ENCODE assay signal across 8 cellular contexts in the genomic region with DNA sequence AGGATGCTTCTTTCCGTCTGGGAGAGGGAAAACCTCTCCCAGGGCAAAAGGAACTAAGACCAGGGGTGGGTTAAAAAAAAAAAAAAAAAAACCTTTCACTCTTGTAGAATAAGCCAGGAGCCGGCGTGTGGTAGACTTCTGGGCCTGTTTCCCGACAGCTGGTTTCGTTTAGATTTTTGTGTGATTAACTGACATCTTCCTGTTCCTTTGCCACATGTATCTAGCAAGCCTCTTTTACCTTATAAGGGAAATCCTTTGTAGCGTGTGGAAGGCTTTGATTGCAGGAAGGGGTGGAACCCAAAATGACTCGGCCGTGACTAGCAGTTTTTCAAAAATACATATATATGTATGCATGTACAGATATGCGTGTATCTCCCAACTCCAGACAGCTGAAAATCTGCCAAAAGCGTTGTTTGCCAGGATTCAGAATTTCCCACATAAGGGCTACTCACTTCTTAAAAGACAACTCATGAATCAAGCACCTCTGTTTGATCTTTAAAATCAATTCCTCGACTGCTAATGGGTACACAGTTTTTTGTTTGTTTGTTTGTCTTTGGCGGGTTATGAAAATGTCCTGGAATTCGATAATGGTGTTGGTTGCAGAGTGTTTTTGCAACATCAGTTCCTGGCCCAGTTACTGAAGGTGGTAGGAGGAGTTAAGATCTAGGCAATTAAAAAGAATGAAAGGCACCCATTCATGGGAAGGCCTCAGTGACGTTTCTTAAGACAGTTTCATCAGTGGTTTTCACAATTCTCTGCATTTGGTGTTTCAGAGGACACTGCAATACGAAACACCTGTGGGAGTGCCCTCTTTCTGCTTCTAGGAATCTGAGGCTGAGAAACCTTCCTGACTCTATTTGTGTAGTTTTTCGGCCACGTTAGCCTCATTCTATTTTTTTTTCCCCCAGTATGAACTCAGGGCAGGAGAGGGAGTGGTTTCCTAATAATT. TPM values are rescaled to one million over a fixed set of nuclear protein-coding genes. Genes with fewer than 3 reads are reported as not detected.
DNase-seq lines count a peak whose midpoint lies in the region; ATAC-seq and TF ChIP-seq lines count a peak whose summit lies in the region.

No MANE protein-coding gene starts in this region.

- H3K27me3 ChIP-seq in Peyer's patch (no peaks in the 10 kb centered on the region), neuron (ENCODE audit: insufficient read depth, low read length) (no peaks in the 10 kb centered on the region), upper lobe of right lung (no peaks in the 10 kb centered on the region)

- H3K9me3 ChIP-seq in Peyer's patch (no peaks in the 10 kb centered on the region), neuron (ENCODE audit: low read length) (no peaks in the 10 kb centered on the region), upper lobe of right lung (no peaks in the 10 kb centered on the region)

- H3K27ac ChIP-seq in Peyer's patch: peak overlapping the region; percentile 95 to 100 (median 99)
- peak overlapping the region; percentile 97 for H3K27ac ChIP-seq in upper lobe of right lung

- DNase-seq in GM13977 (ENCODE audit: low spot score) (peak; percentile 82), Peyer's patch (peak in 2 of 3 donors; percentile 82 to 92), fibroblast of the conjunctiva (ENCODE audit: low read depth) (peak; percentile 98), upper lobe of right lung (peak; percentile 60), NCI-H2107 treated with DMSO at 0.1 percent for 48 hours (lab: John Stamatoyannopoulos, UW; ENCODE audit: unreplicated experiment) (no peak)
- peak; percentile 77 for DNase-seq in activated T-helper 2 cell treated with anti-CD3 and anti-CD28 coated beads, Interferon-gamma antibody, Interleukin-2, Interleukin-4, amounts not matched to agents 10 μg/mL and 5 μg/mL and 100 μg/mL, durations not matched to agents 14 hours and 24 hours and 36 hours (ENCODE audit: low spot score)

- peaks cover 69% of the 10 kb centered on the region for H3K36me3 Mint-ChIP-seq in activated T-helper 2 cell treated with anti-CD3 and anti-CD28 coated beads, Interferon-gamma antibody, Interleukin-2, Interleukin-4, amounts not matched to agents 10 μg/mL and 5 μg/mL and 100 μg/mL, durations not matched to agents 14 hours and 24 hours and 36 hours (ENCODE audit: low read depth)

- TF ChIP-seq CTCF in GM13977 (IDR thresholded peaks at IDR 0.05; ENCODE audit: extremely low read depth, insufficient read depth, missing control alignments) (no peak), Peyer's patch (IDR thresholded peaks at IDR 0.05) (no peak), upper lobe of right lung (IDR thresholded peaks at IDR 0.05) (no peak)

- H3K4me3 ChIP-seq in Peyer's patch: peak overlapping the region; percentile 90 to 100 (median 94)
- peak overlapping the region; percentile 56 for H3K4me3 ChIP-seq in neuron (ENCODE audit: low read length)
- peak overlapping the region; percentile 93 for H3K4me3 ChIP-seq in upper lobe of right lung

- H3K4me1 Mint-ChIP-seq in activated T-helper 2 cell treated with anti-CD3 and anti-CD28 coated beads, Interferon-gamma antibody, Interleukin-2, Interleukin-4, amounts not matched to agents 10 μg/mL and 5 μg/mL and 100 μg/mL, durations not matched to agents 14 hours and 24 hours and 36 hours (ENCODE audit: low read depth): peaks cover 56% of the 10 kb centered on the region

- H3K4me1 ChIP-seq in Peyer's patch: peaks cover 0 to 54% (median 22%) of the 10 kb centered on the region in 4 donors
- peaks cover 17% of the 10 kb centered on the region for H3K4me1 ChIP-seq in neuron (ENCODE audit: insufficient read depth, low read length)
- peaks cover 54% of the 10 kb centered on the region for H3K4me1 ChIP-seq in upper lobe of right lung

- in situ Hi-C loops in GM13977 (cut with MboI; ENCODE audit: low pct_unique_long_range_greater_than_20kb, low sequenced_read_pairs, unreplicated experiment): no loop called here

- H3K9me3 Mint-ChIP-seq in activated T-helper 2 cell treated with anti-CD3 and anti-CD28 coated beads, Interferon-gamma antibody, Interleukin-2, Interleukin-4, amounts not matched to agents 10 μg/mL and 5 μg/mL and 100 μg/mL, durations not matched to agents 14 hours and 24 hours and 36 hours: no peaks in the 10 kb centered on the region

- peak overlapping the region; percentile 95 for H3K4me3 Mint-ChIP-seq in activated T-helper 2 cell treated with anti-CD3 and anti-CD28 coated beads, Interferon-gamma antibody, Interleukin-2, Interleukin-4, amounts not matched to agents 10 μg/mL and 5 μg/mL and 100 μg/mL, durations not matched to agents 14 hours and 24 hours and 36 hours (ENCODE audit: low read depth)

- ATAC-seq in HG03175 (IDR thresholded peaks at IDR 0.05; ENCODE audit: unreplicated experiment): peak; percentile 36
- ATAC-seq in upper lobe of right lung: peak; percentile 18

- H3K27ac Mint-ChIP-seq in activated T-helper 2 cell treated with anti-CD3 and anti-CD28 coated beads, Interferon-gamma antibody, Interleukin-2, Interleukin-4, amounts not matched to agents 10 μg/mL and 5 μg/mL and 100 μg/mL, durations not matched to agents 14 hours and 24 hours and 36 hours: peak overlapping the region; percentile 96

- TF ChIP-seq POLR2A in Peyer's patch (IDR thresholded peaks at IDR 0.05): peak in 1 of 2 donors; percentile 52

- H3K27me3 Mint-ChIP-seq in activated T-helper 2 cell treated with anti-CD3 and anti-CD28 coated beads, Interferon-gamma antibody, Interleukin-2, Interleukin-4, amounts not matched to agents 10 μg/mL and 5 μg/mL and 100 μg/mL, durations not matched to agents 14 hours and 24 hours and 36 hours (ENCODE audit: low read depth): no peaks in the 10 kb centered on the region

- intact Hi-C loops in activated T-helper 2 cell treated with anti-CD3 and anti-CD28 coated beads, Interferon-gamma antibody, Interleukin-2, Interleukin-4, amounts not matched to agents 10 μg/mL and 5 μg/mL and 100 μg/mL, durations not matched to agents 14 hours and 24 hours and 36 hours (cut with micrococcal nuclease): loop anchor here (1.0 to 10.0 kb wide), 8 partner anchors 9 to 614 kb away; a partner anchor contains a TSS
- intact Hi-C loops in upper lobe of right lung (cut with DNase I): no loop called here

- no peak overlapping the region for H2AFZ ChIP-seq in neuron (ENCODE audit: low read depth, low read length)

- H3K36me3 ChIP-seq in Peyer's patch: peaks cover 0 to 27% (median 0%) of the 10 kb centered on the region in 3 donors
- peaks cover 25% of the 10 kb centered on the region for H3K36me3 ChIP-seq in neuron (ENCODE audit: insufficient read depth, low read length)
- H3K36me3 ChIP-seq in upper lobe of right lung: peaks cover 34% of the 10 kb centered on the region

RNA-seq across cellular contexts. Expression of a gene that starts 2.7 kb away (rescaled TPM):
- 100 to 1,000 TPM; 125 to 423 (median 139) TPM for total RNA-seq in Peyer's patch
- total RNA-seq in activated T-helper 2 cell treated with anti-CD3 and anti-CD28 coated beads, Interferon-gamma antibody, Interleukin-2, Interleukin-4, amounts not matched to agents 10 μg/mL and 5 μg/mL and 100 μg/mL, durations not matched to agents 14 hours and 24 hours and 36 hours: 507 and 520 TPM in 2 replicates
- total RNA-seq in upper lobe of right lung: 386 TPM

RNA-seq across cellular contexts. Expression of a gene that starts 32.7 kb away (rescaled TPM):
- total RNA-seq in Peyer's patch: 100 to 1,000 TPM in 2 of 4 donors, 10 to 100 TPM in 2; 53.6 to 138 (median 113) TPM
- 256 and 261 TPM in 2 replicates for total RNA-seq in activated T-helper 2 cell treated with anti-CD3 and anti-CD28 coated beads, Interferon-gamma antibody, Interleukin-2, Interleukin-4, amounts not matched to agents 10 μg/mL and 5 μg/mL and 100 μg/mL, durations not matched to agents 14 hours and 24 hours and 36 hours
- total RNA-seq in upper lobe of right lung: 101 TPM
